Comparison of ENCODE assay signal across 1 cellular context in the genomic region with DNA sequence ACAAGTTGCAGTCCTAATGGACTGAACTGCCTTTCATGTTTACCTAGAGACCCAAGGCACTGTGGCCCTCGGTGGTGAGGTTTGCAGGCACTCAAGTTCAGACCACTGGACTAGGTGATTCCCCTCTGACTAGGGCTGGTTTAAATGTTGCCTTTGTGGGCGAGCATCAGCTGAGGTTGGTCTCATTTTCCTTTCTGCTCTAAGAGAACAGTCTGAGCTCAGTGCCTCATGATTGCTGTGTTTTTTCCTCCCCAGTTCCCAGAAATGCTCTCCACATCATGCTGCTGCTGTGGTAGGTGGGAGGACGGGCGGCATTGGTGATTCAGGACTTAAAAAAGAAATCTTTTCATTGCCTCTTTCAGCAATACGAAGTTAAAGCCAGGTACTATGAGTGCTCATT.
TF ChIP-seq lines count a peak whose summit lies in the region.

No MANE protein-coding gene starts in this region.

TF ChIP-seq in GM12878, 131 proteins besides CTCF, POLR2A, EP300 and RAD21 (continued from another document):
- TF ChIP-seq, protein P1, sequence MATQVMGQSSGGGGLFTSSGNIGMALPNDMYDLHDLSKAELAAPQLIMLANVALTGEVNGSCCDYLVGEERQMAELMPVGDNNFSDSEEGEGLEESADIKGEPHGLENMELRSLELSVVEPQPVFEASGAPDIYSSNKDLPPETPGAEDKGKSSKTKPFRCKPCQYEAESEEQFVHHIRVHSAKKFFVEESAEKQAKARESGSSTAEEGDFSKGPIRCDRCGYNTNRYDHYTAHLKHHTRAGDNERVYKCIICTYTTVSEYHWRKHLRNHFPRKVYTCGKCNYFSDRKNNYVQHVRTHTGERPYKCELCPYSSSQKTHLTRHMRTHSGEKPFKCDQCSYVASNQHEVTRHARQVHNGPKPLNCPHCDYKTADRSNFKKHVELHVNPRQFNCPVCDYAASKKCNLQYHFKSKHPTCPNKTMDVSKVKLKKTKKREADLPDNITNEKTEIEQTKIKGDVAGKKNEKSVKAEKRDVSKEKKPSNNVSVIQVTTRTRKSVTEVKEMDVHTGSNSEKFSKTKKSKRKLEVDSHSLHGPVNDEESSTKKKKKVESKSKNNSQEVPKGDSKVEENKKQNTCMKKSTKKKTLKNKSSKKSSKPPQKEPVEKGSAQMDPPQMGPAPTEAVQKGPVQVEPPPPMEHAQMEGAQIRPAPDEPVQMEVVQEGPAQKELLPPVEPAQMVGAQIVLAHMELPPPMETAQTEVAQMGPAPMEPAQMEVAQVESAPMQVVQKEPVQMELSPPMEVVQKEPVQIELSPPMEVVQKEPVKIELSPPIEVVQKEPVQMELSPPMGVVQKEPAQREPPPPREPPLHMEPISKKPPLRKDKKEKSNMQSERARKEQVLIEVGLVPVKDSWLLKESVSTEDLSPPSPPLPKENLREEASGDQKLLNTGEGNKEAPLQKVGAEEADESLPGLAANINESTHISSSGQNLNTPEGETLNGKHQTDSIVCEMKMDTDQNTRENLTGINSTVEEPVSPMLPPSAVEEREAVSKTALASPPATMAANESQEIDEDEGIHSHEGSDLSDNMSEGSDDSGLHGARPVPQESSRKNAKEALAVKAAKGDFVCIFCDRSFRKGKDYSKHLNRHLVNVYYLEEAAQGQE (IDR thresholded peaks at IDR 0.05; ENCODE audit: low read depth, low read length): no peak
- TF ChIP-seq, protein P2, sequence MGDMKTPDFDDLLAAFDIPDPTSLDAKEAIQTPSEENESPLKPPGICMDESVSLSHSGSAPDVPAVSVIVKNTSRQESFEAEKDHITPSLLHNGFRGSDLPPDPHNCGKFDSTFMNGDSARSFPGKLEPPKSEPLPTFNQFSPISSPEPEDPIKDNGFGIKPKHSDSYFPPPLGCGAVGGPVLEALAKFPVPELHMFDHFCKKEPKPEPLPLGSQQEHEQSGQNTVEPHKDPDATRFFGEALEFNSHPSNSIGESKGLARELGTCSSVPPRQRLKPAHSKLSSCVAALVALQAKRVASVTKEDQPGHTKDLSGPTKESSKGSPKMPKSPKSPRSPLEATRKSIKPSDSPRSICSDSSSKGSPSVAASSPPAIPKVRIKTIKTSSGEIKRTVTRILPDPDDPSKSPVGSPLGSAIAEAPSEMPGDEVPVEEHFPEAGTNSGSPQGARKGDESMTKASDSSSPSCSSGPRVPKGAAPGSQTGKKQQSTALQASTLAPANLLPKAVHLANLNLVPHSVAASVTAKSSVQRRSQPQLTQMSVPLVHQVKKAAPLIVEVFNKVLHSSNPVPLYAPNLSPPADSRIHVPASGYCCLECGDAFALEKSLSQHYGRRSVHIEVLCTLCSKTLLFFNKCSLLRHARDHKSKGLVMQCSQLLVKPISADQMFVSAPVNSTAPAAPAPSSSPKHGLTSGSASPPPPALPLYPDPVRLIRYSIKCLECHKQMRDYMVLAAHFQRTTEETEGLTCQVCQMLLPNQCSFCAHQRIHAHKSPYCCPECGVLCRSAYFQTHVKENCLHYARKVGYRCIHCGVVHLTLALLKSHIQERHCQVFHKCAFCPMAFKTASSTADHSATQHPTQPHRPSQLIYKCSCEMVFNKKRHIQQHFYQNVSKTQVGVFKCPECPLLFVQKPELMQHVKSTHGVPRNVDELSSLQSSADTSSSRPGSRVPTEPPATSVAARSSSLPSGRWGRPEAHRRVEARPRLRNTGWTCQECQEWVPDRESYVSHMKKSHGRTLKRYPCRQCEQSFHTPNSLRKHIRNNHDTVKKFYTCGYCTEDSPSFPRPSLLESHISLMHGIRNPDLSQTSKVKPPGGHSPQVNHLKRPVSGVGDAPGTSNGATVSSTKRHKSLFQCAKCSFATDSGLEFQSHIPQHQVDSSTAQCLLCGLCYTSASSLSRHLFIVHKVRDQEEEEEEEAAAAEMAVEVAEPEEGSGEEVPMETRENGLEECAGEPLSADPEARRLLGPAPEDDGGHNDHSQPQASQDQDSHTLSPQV (IDR thresholded peaks at IDR 0.05): no peak
- TF ChIP-seq KDM1A (IDR thresholded peaks at IDR 0.05; ENCODE audit: borderline replicate concordance) (no peak), IKZF1 (conservative IDR thresholded peaks at IDR 0.05) (peak; percentile 27; the same call in 1 of the 2 replicates), HDGF (IDR thresholded peaks at IDR 0.05) (0 out of 2 replicates have a peak, but pooled peaks have one; percentile 3), PML (IDR thresholded peaks at IDR 0.05; ENCODE audit: low read length) (no peak), BHLHE40 (IDR thresholded peaks at IDR 0.05; ENCODE audit: borderline replicate concordance in 1 of 2, low read depth in 2 of 2, low read length in 1 of 2) (no peak), RBBP5 (conservative IDR thresholded peaks at IDR 0.05) (no peak), MEF2A (IDR thresholded peaks at IDR 0.05; ENCODE audit: insufficient read depth, low read depth, low read length) (0 out of 2 replicates have a peak, but pooled peaks have one; percentile 26)
- TF ChIP-seq, protein P3, sequence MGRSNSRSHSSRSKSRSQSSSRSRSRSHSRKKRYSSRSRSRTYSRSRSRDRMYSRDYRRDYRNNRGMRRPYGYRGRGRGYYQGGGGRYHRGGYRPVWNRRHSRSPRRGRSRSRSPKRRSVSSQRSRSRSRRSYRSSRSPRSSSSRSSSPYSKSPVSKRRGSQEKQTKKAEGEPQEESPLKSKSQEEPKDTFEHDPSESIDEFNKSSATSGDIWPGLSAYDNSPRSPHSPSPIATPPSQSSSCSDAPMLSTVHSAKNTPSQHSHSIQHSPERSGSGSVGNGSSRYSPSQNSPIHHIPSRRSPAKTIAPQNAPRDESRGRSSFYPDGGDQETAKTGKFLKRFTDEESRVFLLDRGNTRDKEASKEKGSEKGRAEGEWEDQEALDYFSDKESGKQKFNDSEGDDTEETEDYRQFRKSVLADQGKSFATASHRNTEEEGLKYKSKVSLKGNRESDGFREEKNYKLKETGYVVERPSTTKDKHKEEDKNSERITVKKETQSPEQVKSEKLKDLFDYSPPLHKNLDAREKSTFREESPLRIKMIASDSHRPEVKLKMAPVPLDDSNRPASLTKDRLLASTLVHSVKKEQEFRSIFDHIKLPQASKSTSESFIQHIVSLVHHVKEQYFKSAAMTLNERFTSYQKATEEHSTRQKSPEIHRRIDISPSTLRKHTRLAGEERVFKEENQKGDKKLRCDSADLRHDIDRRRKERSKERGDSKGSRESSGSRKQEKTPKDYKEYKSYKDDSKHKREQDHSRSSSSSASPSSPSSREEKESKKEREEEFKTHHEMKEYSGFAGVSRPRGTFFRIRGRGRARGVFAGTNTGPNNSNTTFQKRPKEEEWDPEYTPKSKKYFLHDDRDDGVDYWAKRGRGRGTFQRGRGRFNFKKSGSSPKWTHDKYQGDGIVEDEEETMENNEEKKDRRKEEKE (IDR thresholded peaks at IDR 0.05): no peak
- TF ChIP-seq, protein P4, sequence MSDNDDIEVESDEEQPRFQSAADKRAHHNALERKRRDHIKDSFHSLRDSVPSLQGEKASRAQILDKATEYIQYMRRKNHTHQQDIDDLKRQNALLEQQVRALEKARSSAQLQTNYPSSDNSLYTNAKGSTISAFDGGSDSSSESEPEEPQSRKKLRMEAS (IDR thresholded peaks at IDR 0.05; ENCODE audit: low read depth, low read length): no peak
- TF ChIP-seq, protein P5, sequence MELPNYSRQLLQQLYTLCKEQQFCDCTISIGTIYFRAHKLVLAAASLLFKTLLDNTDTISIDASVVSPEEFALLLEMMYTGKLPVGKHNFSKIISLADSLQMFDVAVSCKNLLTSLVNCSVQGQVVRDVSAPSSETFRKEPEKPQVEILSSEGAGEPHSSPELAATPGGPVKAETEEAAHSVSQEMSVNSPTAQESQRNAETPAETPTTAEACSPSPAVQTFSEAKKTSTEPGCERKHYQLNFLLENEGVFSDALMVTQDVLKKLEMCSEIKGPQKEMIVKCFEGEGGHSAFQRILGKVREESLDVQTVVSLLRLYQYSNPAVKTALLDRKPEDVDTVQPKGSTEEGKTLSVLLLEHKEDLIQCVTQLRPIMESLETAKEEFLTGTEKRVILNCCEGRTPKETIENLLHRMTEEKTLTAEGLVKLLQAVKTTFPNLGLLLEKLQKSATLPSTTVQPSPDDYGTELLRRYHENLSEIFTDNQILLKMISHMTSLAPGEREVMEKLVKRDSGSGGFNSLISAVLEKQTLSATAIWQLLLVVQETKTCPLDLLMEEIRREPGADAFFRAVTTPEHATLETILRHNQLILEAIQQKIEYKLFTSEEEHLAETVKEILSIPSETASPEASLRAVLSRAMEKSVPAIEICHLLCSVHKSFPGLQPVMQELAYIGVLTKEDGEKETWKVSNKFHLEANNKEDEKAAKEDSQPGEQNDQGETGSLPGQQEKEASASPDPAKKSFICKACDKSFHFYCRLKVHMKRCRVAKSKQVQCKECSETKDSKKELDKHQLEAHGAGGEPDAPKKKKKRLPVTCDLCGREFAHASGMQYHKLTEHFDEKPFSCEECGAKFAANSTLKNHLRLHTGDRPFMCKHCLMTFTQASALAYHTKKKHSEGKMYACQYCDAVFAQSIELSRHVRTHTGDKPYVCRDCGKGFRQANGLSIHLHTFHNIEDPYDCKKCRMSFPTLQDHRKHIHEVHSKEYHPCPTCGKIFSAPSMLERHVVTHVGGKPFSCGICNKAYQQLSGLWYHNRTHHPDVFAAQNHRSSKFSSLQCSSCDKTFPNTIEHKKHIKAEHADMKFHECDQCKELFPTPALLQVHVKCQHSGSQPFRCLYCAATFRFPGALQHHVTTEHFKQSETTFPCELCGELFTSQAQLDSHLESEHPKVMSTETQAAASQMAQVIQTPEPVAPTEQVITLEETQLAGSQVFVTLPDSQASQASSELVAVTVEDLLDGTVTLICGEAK (IDR thresholded peaks at IDR 0.05; ENCODE audit: borderline replicate concordance): no peak
TF ChIP-seq in GM12878: peak in this region for 7.
